In the genomic region with DNA sequence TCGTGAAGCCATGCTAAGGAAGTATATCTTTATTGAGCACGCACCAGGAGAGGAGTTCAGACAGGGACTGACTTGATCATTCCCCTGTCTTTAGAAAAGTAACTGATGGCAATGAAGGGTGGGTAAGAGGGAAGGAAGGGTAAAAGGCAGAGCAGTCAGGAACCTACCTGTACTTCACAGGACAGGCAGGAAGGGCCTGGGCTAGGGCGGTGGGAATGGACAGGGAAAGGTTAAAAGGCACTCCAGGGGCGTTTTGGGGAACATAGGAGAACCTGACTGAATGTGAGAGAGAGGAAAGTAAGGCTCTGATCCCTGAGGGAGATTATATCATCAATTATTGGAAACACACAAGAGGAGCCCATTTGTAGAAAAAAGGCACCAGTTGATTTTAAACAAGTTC, we compare ENCODE assay signal across 11 cellular contexts.
"Had no signal": no experiment of that assay in that cellular context is flagged by ENCODE, and none has a peak within 500 bp of the region (broad histone marks: within the 10 kb centered on the region; RNA-seq: fewer than 3 reads in every experiment).

No MANE protein-coding gene starts in this region.

- H3K4me3 Mint-ChIP-seq: T-helper 1 cell treated with Interleukin-12 subunit alpha and Interleukin-12 subunit beta and Interleukin-4 antibody, amounts not matched to agents 30 μg/mL and 1 μg/mL, for 36 hours had no signal

- H3K27ac ChIP-seq: brain microvascular endothelial cell, tibial artery had no signal

- H3K9me3 ChIP-seq: tibial artery had no signal

- H3K27me3 ChIP-seq: brain microvascular endothelial cell, tibial artery had no signal

- H3K27ac Mint-ChIP-seq: T-helper 1 cell treated with Interleukin-12 subunit alpha and Interleukin-12 subunit beta and Interleukin-4 antibody, amounts not matched to agents 30 μg/mL and 1 μg/mL, for 36 hours had no signal

- ATAC-seq: activated CD4-positive, CD25-positive, alpha-beta regulatory T cell treated with anti-CD3 and anti-CD28 coated beads, Interleukin-2, amount 50 U/mL, for 24 hours; activated naive CD4-positive, alpha-beta T cell treated with anti-CD3 and anti-CD28 coated beads, Interleukin-2, amount 50 U/mL, for 72 hours; esophagus mucosa; SK-N-SH treated with all-trans-retinoic acid at 6 μM for 48 hours had no signal

- H3K4me3 ChIP-seq: tibial artery had no signal

- DNase-seq: amniotic stem cell; brain microvascular endothelial cell; dermis blood vessel endothelial cell; foreskin fibroblast; stimulated activated CD4-positive, alpha-beta T cell treated with anti-CD3 and anti-CD28 coated beads, Interleukin-15, amount 100 ng/mL, for 24 hours; tibial artery had no signal

- H3K9me3 Mint-ChIP-seq: activated naive CD4-positive, alpha-beta T cell treated with anti-CD3 and anti-CD28 coated beads, Interleukin-2, amount 50 U/mL, for 72 hours; T-helper 1 cell treated with Interleukin-12 subunit alpha and Interleukin-12 subunit beta and Interleukin-4 antibody, amounts not matched to agents 30 μg/mL and 1 μg/mL, for 36 hours had no signal
